1 cellular context compared by ENCODE assay signal in the genomic region with DNA sequence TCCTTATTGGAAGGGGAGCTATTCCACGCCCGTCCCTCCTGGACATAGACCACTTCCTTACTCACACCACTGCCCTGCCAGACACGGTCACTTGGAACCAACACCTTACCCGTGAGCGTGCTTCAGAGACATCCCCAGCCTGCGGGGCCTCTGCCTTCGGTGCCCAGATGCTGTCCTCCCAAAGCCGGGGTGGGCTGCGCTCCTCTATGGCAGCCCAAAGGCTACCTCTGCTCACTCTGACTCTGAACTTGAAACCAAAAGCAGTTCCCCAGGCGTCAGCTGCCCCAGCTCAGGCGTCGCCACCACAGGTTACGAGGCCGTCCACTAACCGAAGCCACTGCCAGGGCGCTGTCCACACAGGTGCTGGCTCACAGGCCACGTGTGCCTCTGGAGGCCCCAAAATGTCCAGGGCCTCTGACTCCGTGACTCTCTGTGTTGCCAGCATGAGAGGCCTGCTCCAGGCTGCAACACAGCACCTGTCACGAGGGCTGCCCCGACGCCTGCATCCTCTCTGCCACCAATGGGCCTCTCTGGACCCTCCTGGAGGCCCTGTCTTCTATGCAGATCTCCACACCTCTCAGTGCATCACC.
TF ChIP-seq lines count a peak whose summit lies in the region.

No MANE protein-coding gene starts in this region.

TF ChIP-seq in GM23338, 12 proteins besides CTCF, POLR2A, EP300 and RAD21 (continued from another document):
- TF ChIP-seq, protein P1, sequence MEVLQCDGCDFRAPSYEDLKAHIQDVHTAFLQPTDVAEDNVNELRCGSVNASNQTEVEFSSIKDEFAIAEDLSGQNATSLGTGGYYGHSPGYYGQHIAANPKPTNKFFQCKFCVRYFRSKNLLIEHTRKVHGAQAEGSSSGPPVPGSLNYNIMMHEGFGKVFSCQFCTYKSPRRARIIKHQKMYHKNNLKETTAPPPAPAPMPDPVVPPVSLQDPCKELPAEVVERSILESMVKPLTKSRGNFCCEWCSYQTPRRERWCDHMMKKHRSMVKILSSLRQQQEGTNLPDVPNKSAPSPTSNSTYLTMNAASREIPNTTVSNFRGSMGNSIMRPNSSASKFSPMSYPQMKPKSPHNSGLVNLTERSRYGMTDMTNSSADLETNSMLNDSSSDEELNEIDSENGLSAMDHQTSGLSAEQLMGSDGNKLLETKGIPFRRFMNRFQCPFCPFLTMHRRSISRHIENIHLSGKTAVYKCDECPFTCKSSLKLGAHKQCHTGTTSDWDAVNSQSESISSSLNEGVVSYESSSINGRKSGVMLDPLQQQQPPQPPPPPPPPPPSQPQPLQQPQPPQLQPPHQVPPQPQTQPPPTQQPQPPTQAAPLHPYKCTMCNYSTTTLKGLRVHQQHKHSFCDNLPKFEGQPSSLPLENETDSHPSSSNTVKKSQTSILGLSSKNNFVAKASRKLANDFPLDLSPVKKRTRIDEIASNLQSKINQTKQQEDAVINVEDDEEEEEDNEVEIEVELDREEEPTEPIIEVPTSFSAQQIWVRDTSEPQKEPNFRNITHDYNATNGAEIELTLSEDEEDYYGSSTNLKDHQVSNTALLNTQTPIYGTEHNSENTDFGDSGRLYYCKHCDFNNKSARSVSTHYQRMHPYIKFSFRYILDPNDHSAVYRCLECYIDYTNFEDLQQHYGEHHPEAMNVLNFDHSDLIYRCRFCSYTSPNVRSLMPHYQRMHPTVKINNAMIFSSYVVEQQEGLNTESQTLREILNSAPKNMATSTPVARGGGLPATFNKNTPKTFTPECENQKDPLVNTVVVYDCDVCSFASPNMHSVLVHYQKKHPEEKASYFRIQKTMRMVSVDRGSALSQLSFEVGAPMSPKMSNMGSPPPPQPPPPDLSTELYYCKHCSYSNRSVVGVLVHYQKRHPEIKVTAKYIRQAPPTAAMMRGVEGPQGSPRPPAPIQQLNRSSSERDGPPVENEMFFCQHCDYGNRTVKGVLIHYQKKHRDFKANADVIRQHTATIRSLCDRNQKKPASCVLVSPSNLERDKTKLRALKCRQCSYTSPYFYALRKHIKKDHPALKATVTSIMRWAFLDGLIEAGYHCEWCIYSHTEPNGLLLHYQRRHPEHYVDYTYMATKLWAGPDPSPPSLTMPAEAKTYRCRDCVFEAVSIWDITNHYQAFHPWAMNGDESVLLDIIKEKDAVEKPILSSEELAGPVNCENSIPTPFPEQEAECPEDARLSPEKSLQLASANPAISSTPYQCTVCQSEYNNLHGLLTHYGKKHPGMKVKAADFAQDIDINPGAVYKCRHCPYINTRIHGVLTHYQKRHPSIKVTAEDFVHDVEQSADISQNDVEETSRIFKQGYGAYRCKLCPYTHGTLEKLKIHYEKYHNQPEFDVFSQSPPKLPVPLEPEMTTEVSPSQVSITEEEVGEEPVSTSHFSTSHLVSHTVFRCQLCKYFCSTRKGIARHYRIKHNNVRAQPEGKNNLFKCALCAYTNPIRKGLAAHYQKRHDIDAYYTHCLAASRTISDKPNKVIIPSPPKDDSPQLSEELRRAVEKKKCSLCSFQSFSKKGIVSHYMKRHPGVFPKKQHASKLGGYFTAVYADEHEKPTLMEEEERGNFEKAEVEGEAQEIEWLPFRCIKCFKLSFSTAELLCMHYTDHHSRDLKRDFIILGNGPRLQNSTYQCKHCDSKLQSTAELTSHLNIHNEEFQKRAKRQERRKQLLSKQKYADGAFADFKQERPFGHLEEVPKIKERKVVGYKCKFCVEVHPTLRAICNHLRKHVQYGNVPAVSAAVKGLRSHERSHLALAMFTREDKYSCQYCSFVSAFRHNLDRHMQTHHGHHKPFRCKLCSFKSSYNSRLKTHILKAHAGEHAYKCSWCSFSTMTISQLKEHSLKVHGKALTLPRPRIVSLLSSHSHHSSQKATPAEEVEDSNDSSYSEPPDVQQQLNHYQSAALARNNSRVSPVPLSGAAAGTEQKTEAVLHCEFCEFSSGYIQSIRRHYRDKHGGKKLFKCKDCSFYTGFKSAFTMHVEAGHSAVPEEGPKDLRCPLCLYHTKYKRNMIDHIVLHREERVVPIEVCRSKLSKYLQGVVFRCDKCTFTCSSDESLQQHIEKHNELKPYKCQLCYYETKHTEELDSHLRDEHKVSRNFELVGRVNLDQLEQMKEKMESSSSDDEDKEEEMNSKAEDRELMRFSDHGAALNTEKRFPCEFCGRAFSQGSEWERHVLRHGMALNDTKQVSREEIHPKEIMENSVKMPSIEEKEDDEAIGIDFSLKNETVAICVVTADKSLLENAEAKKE (CRISPR knock-in tag; IDR thresholded peaks at IDR 0.05) = no peak
- TF ChIP-seq EZH2 (IDR thresholded peaks at IDR 0.05; ENCODE audit: low read depth, unreplicated experiment) (no peak), STAT1 (IDR thresholded peaks at IDR 0.05; ENCODE audit: unreplicated experiment) (no peak), POLR2AphosphoS5 (IDR thresholded peaks at IDR 0.05; ENCODE audit: low read depth) (no peak), EZH2phosphoT487 (IDR thresholded peaks at IDR 0.05; ENCODE audit: unreplicated experiment) (no peak), ZNF331 (CRISPR knock-in tag; IDR thresholded peaks at IDR 0.05; ENCODE audit: low read depth) (no peak), CREB1 (CRISPR knock-in tag; IDR thresholded peaks at IDR 0.05; ENCODE audit: low read depth) (no peak), JUNB (IDR thresholded peaks at IDR 0.05; ENCODE audit: unreplicated experiment) (no peak), NANOG (IDR thresholded peaks at IDR 0.05; ENCODE audit: borderline replicate concordance) (no peak)
- TF ChIP-seq, protein P2, sequence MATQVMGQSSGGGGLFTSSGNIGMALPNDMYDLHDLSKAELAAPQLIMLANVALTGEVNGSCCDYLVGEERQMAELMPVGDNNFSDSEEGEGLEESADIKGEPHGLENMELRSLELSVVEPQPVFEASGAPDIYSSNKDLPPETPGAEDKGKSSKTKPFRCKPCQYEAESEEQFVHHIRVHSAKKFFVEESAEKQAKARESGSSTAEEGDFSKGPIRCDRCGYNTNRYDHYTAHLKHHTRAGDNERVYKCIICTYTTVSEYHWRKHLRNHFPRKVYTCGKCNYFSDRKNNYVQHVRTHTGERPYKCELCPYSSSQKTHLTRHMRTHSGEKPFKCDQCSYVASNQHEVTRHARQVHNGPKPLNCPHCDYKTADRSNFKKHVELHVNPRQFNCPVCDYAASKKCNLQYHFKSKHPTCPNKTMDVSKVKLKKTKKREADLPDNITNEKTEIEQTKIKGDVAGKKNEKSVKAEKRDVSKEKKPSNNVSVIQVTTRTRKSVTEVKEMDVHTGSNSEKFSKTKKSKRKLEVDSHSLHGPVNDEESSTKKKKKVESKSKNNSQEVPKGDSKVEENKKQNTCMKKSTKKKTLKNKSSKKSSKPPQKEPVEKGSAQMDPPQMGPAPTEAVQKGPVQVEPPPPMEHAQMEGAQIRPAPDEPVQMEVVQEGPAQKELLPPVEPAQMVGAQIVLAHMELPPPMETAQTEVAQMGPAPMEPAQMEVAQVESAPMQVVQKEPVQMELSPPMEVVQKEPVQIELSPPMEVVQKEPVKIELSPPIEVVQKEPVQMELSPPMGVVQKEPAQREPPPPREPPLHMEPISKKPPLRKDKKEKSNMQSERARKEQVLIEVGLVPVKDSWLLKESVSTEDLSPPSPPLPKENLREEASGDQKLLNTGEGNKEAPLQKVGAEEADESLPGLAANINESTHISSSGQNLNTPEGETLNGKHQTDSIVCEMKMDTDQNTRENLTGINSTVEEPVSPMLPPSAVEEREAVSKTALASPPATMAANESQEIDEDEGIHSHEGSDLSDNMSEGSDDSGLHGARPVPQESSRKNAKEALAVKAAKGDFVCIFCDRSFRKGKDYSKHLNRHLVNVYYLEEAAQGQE (IDR thresholded peaks at IDR 0.05; ENCODE audit: unreplicated experiment) = no peak
- TF ChIP-seq, protein P3, sequence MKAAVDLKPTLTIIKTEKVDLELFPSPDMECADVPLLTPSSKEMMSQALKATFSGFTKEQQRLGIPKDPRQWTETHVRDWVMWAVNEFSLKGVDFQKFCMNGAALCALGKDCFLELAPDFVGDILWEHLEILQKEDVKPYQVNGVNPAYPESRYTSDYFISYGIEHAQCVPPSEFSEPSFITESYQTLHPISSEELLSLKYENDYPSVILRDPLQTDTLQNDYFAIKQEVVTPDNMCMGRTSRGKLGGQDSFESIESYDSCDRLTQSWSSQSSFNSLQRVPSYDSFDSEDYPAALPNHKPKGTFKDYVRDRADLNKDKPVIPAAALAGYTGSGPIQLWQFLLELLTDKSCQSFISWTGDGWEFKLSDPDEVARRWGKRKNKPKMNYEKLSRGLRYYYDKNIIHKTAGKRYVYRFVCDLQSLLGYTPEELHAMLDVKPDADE (IDR thresholded peaks at IDR 0.05) = no peak
